In genomic region chr20:34112600-34113061, GRCh38 we compare ENCODE assay signal across 1 cellular context.
A peak's percentile ranks its signal among the peaks of the same experiment; 100 is the strongest.
TF ChIP-seq lines count a peak whose summit lies in the region.

No MANE protein-coding gene starts in this region.

TF ChIP-seq in K562, 482 proteins besides CTCF, POLR2A, EP300 and RAD21 (continued from another document and continues in another):
- TF ChIP-seq ARID1B (IDR thresholded peaks at IDR 0.05) (peak; percentile 47; the same call in 1 of the 2 replicates), ZBTB33 (CRISPR knock-in tag; IDR thresholded peaks at IDR 0.05) (no peak), L3MBTL2 (IDR thresholded peaks at IDR 0.05) (peak; percentile 2; the same call in 1 of the 2 replicates), ZFP1 (CRISPR knock-in tag; IDR thresholded peaks at IDR 0.05) (no peak), NR2C2 (CRISPR knock-in tag; IDR thresholded peaks at IDR 0.05) (no peak; the same call in 1 of the 2 replicates), NR2C2 (tag; IDR thresholded peaks at IDR 0.05) (peak; percentile 86), ELF1 (tag; IDR thresholded peaks at IDR 0.05) (peak; percentile 8), LEF1 (IDR thresholded peaks at IDR 0.05) (peak; percentile 71; the same call in 1 of the 2 replicates), ZKSCAN1 (IDR thresholded peaks at IDR 0.05; ENCODE audit: low read depth, low read length) (no peak), ETV1 (tag; conservative IDR thresholded peaks at IDR 0.05; ENCODE audit: low read depth) (no peak), ZNF134 (CRISPR knock-in tag; conservative IDR thresholded peaks at IDR 0.05) (no peak), HNRNPLL (IDR thresholded peaks at IDR 0.05; ENCODE audit: low read depth, low read length, poor library complexity, severe bottlenecking) (peak; percentile 69), IRF1 (CRISPR knock-in tag; IDR thresholded peaks at IDR 0.05; ENCODE audit: borderline replicate concordance) (no peak), GATAD2B (IDR thresholded peaks at IDR 0.05; ENCODE audit: borderline replicate concordance) (0 out of 2 replicates have a peak, but pooled peaks have one; percentile 69), HCFC1 (IDR thresholded peaks at IDR 0.05; ENCODE audit: low read depth, low read length) (no peak), GMEB1 (CRISPR knock-in tag; IDR thresholded peaks at IDR 0.05) (no peak), AFF1 (IDR thresholded peaks at IDR 0.05; ENCODE audit: low read depth in 1 of 2, partially characterized antibody in 2 of 2) (peak; percentile 10 to 89), ZFP30 (CRISPR knock-in tag; IDR thresholded peaks at IDR 0.05; ENCODE audit: borderline replicate concordance) (no peak), DIDO1 (tag; IDR thresholded peaks at IDR 0.05; ENCODE audit: low read depth) (no peak), HDAC3 (IDR thresholded peaks at IDR 0.05; ENCODE audit: borderline replicate concordance, partially characterized antibody) (peak; percentile 52), ZNF592 (IDR thresholded peaks at IDR 0.05) (peak; percentile 46; the same call in 1 of the 2 replicates), GABPA (tag; conservative IDR thresholded peaks at IDR 0.05; ENCODE audit: low read depth) (0 out of 2 replicates have a peak, but pooled peaks have one; percentile 17), DPF2 (IDR thresholded peaks at IDR 0.05) (peak; percentile 70), MECOM (CRISPR knock-in tag; IDR thresholded peaks at IDR 0.05) (no peak), BRD4 (IDR thresholded peaks at IDR 0.05) (no peak), NR1H2 (CRISPR knock-in tag; IDR thresholded peaks at IDR 0.05) (no peak), UBTF (IDR thresholded peaks at IDR 0.05; ENCODE audit: borderline replicate concordance in 1 of 2, low read depth in 2 of 2, low read length in 2 of 2) (no peak), ZNF282 (CRISPR knock-in tag; IDR thresholded peaks at IDR 0.05) (no peak), BHLHE40 (IDR thresholded peaks at IDR 0.05; ENCODE audit: low read length) (0 out of 2 replicates have a peak, but pooled peaks have one; percentile 16), ZNF766 (CRISPR knock-in tag; conservative IDR thresholded peaks at IDR 0.05) (peak; percentile 60; the same call in 1 of the 2 replicates), FOXJ2 (tag; IDR thresholded peaks at IDR 0.05) (peak; percentile 29), KDM5B (IDR thresholded peaks at IDR 0.05; ENCODE audit: insufficient replicate concordance, low read depth, low read length) (peak; percentile 0), RBFOX2 (IDR thresholded peaks at IDR 0.05; ENCODE audit: low read depth, low read length) (no peak), SMARCE1 (IDR thresholded peaks at IDR 0.05) (peak; percentile 74; the same call in 1 of the 2 replicates), SIN3A (IDR thresholded peaks at IDR 0.05; ENCODE audit: borderline replicate concordance in 2 of 2, control insufficient read depth in 1 of 2, low read depth in 2 of 2, low read length in 2 of 2) (peak in 1 of 2 experiments; percentile 7; a peak in 2 of 4 replicates), ZNF23 (CRISPR knock-in tag; IDR thresholded peaks at IDR 0.05) (no peak), TAF15 (IDR thresholded peaks at IDR 0.05; ENCODE audit: low read depth, low read length) (no peak), CEBPB (tag; IDR thresholded peaks at IDR 0.05) (no peak), SFPQ (IDR thresholded peaks at IDR 0.05; ENCODE audit: low read depth, low read length) (no peak)
